1 cellular context compared by ENCODE assay signal in the genomic region with DNA sequence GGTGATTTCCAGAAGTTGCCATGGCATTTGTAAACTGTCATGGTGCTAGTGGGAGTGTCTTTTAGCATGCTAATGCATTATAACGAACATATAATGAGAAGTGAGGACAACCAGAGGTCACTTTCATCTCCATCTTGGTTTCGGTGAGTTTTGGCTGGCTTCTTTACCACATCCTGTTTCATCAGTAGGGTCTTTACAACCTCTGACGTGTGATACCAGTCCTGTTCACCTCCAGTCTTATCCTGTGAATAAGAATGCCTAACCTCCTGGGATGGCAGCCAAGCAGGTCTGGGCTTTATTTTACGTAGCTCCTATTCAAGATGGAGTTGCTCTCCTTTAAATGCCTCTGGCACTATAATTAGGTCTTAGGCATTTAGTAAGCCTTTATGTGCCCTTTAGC.
TF ChIP-seq lines count a peak whose summit lies in the region.

No MANE protein-coding gene starts in this region.

TF ChIP-seq in GM12878, 131 proteins besides CTCF, POLR2A, EP300 and RAD21 (continued from another document):
- TF ChIP-seq, protein P1, sequence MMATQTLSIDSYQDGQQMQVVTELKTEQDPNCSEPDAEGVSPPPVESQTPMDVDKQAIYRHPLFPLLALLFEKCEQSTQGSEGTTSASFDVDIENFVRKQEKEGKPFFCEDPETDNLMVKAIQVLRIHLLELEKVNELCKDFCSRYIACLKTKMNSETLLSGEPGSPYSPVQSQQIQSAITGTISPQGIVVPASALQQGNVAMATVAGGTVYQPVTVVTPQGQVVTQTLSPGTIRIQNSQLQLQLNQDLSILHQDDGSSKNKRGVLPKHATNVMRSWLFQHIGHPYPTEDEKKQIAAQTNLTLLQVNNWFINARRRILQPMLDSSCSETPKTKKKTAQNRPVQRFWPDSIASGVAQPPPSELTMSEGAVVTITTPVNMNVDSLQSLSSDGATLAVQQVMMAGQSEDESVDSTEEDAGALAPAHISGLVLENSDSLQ (IDR thresholded peaks at IDR 0.05) = no peak
- TF ChIP-seq, protein P2, sequence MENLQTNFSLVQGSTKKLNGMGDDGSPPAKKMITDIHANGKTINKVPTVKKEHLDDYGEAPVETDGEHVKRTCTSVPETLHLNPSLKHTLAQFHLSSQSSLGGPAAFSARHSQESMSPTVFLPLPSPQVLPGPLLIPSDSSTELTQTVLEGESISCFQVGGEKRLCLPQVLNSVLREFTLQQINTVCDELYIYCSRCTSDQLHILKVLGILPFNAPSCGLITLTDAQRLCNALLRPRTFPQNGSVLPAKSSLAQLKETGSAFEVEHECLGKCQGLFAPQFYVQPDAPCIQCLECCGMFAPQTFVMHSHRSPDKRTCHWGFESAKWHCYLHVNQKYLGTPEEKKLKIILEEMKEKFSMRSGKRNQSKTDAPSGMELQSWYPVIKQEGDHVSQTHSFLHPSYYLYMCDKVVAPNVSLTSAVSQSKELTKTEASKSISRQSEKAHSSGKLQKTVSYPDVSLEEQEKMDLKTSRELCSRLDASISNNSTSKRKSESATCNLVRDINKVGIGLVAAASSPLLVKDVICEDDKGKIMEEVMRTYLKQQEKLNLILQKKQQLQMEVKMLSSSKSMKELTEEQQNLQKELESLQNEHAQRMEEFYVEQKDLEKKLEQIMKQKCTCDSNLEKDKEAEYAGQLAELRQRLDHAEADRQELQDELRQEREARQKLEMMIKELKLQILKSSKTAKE (IDR thresholded peaks at IDR 0.05; ENCODE audit: low read depth, poor library complexity, severe bottlenecking) = no peak
- TF ChIP-seq SRF (IDR thresholded peaks at IDR 0.05; ENCODE audit: low read depth in 2 of 2, low read length in 2 of 2) (no peak), EGR1 (IDR thresholded peaks at IDR 0.05; ENCODE audit: borderline replicate concordance in 1 of 2, low read depth in 2 of 2, low read length in 2 of 2) (no peak), GABPA (IDR thresholded peaks at IDR 0.05; ENCODE audit: low read depth) (0 out of 2 replicates have a peak, but pooled peaks have one; percentile 21), DPF2 (IDR thresholded peaks at IDR 0.05) (no peak), HCFC1 (IDR thresholded peaks at IDR 0.05; ENCODE audit: low read length) (no peak), NFXL1 (IDR thresholded peaks at IDR 0.05; ENCODE audit: borderline replicate concordance) (no peak), YBX1 (IDR thresholded peaks at IDR 0.05) (no peak), HDAC2 (IDR thresholded peaks at IDR 0.05) (no peak), SMARCA5 (IDR thresholded peaks at IDR 0.05) (no peak), BCL11A (IDR thresholded peaks at IDR 0.05; ENCODE audit: low read depth, low read length) (no peak), CREM (IDR thresholded peaks at IDR 0.05; ENCODE audit: low read depth) (peak; percentile 56; the same call in 1 of the 2 replicates), ESRRA (IDR thresholded peaks at IDR 0.05; ENCODE audit: low read length) (0 out of 2 replicates have a peak, but pooled peaks have one; percentile 17), SREBF2 (IDR thresholded peaks at IDR 0.05; ENCODE audit: low read length) (no peak), NRF1 (conservative IDR thresholded peaks at IDR 0.05; ENCODE audit: low read depth, low read length) (no peak), POU2F2 (IDR thresholded peaks at IDR 0.05; ENCODE audit: borderline replicate concordance, low read depth, low read length) (no peak), MTA2 (IDR thresholded peaks at IDR 0.05; ENCODE audit: low read depth) (no peak), RAD51 (IDR thresholded peaks at IDR 0.05) (no peak), TCF7 (IDR thresholded peaks at IDR 0.05; ENCODE audit: borderline replicate concordance) (no peak), RELA (IDR thresholded peaks at IDR 0.05; ENCODE audit: borderline replicate concordance, partially characterized antibody) (no peak), ZNF274 (IDR thresholded peaks at IDR 0.05; ENCODE audit: insufficient read depth, insufficient read length) (no peak), RUNX3 (IDR thresholded peaks at IDR 0.05; ENCODE audit: low read length) (peak; percentile 81), STAT3 (IDR thresholded peaks at IDR 0.05; ENCODE audit: low read depth, low read length) (no peak), SMAD5 (IDR thresholded peaks at IDR 0.05; ENCODE audit: low read depth) (no peak), EZH2 (IDR thresholded peaks at IDR 0.05; ENCODE audit: borderline replicate concordance, control insufficient read depth, low read depth, low read length) (no peak), JUND (IDR thresholded peaks at IDR 0.05; ENCODE audit: low read depth, low read length) (no peak), SPI1 (IDR thresholded peaks at IDR 0.05; ENCODE audit: borderline replicate concordance, insufficient read depth, low read depth, low read length) (peak; percentile 31; the same call in 1 of the 2 replicates), BHLHE40 (IDR thresholded peaks at IDR 0.05; ENCODE audit: borderline replicate concordance in 1 of 2, low read depth in 2 of 2, low read length in 1 of 2) (no peak), TCF3 (IDR thresholded peaks at IDR 0.05; ENCODE audit: borderline replicate concordance, insufficient read depth, low read depth, low read length) (no peak), MYB (IDR thresholded peaks at IDR 0.05; ENCODE audit: borderline replicate concordance, low read depth, low read length) (no peak), CBX5 (IDR thresholded peaks at IDR 0.05; ENCODE audit: low read depth) (no peak), CBFB (IDR thresholded peaks at IDR 0.05; ENCODE audit: low read depth) (0 out of 2 replicates have a peak, but pooled peaks have one; percentile 49), PML (IDR thresholded peaks at IDR 0.05; ENCODE audit: low read length) (no peak), NFYA (IDR thresholded peaks at IDR 0.05; ENCODE audit: borderline replicate concordance, low read depth, low read length) (no peak), BACH1 (IDR thresholded peaks at IDR 0.05; ENCODE audit: borderline replicate concordance) (no peak), CREB1 (IDR thresholded peaks at IDR 0.05; ENCODE audit: low read depth) (peak; percentile 71), MEF2B (IDR thresholded peaks at IDR 0.05; ENCODE audit: partially characterized antibody, poor library complexity, severe bottlenecking) (no peak)
- TF ChIP-seq, protein P3, sequence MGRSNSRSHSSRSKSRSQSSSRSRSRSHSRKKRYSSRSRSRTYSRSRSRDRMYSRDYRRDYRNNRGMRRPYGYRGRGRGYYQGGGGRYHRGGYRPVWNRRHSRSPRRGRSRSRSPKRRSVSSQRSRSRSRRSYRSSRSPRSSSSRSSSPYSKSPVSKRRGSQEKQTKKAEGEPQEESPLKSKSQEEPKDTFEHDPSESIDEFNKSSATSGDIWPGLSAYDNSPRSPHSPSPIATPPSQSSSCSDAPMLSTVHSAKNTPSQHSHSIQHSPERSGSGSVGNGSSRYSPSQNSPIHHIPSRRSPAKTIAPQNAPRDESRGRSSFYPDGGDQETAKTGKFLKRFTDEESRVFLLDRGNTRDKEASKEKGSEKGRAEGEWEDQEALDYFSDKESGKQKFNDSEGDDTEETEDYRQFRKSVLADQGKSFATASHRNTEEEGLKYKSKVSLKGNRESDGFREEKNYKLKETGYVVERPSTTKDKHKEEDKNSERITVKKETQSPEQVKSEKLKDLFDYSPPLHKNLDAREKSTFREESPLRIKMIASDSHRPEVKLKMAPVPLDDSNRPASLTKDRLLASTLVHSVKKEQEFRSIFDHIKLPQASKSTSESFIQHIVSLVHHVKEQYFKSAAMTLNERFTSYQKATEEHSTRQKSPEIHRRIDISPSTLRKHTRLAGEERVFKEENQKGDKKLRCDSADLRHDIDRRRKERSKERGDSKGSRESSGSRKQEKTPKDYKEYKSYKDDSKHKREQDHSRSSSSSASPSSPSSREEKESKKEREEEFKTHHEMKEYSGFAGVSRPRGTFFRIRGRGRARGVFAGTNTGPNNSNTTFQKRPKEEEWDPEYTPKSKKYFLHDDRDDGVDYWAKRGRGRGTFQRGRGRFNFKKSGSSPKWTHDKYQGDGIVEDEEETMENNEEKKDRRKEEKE (IDR thresholded peaks at IDR 0.05) = no peak
- TF ChIP-seq, protein P4, sequence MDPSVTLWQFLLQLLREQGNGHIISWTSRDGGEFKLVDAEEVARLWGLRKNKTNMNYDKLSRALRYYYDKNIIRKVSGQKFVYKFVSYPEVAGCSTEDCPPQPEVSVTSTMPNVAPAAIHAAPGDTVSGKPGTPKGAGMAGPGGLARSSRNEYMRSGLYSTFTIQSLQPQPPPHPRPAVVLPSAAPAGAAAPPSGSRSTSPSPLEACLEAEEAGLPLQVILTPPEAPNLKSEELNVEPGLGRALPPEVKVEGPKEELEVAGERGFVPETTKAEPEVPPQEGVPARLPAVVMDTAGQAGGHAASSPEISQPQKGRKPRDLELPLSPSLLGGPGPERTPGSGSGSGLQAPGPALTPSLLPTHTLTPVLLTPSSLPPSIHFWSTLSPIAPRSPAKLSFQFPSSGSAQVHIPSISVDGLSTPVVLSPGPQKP (IDR thresholded peaks at IDR 0.05; ENCODE audit: low read depth, low read length) = no peak
- TF ChIP-seq, protein P5, sequence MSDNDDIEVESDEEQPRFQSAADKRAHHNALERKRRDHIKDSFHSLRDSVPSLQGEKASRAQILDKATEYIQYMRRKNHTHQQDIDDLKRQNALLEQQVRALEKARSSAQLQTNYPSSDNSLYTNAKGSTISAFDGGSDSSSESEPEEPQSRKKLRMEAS (IDR thresholded peaks at IDR 0.05; ENCODE audit: low read depth, low read length) = no peak
TF ChIP-seq in GM12878: peak in this region for 8.
